In genomic region chr1:224183591-224184312, GRCh38 we compare ENCODE assay signal across 8 cellular contexts. TPM values are rescaled to one million over a fixed set of nuclear protein-coding genes. Genes with fewer than 3 reads are reported as not detected.
DNase-seq lines count a peak whose midpoint lies in the region; ATAC-seq and TF ChIP-seq lines count a peak whose summit lies in the region.

No MANE protein-coding gene starts in this region.

- CTCF ChIA-PET in BJ (lab: Yijun Ruan, JAX), result interaction anchor here (0.5 to 1.4 kb wide), 2 partner anchors 15 to 92 kb away, joined by 3 read pairs; no protein-coding TSS in a partner anchor

- peak overlapping the region; percentile 51 for H3K9ac ChIP-seq in endodermal cell (ENCODE audit: extremely low read depth, low read length, poor library complexity, severe bottlenecking)

- H3K36me3 Mint-ChIP-seq in endodermal cell (ENCODE audit: low read depth) (peaks cover 22% of the 10 kb centered on the region), mesothelial cell of epicardium (peaks cover 11% of the 10 kb centered on the region)

- 0 to 1% methylated on average over 16 to 53 of the region's 53 CpGs for WGBS in endodermal cell (ENCODE audit: insufficient coverage in 1 of 2, insufficient read length in 1 of 2), 2 experiments

- H3K9me3 ChIP-seq in endodermal cell (ENCODE audit: control insufficient read depth, low read length), result peaks cover 12% of the 10 kb centered on the region

- peaks cover 6% of the 10 kb centered on the region for H3K9me3 Mint-ChIP-seq in endodermal cell
- peaks cover 5% of the 10 kb centered on the region for H3K9me3 Mint-ChIP-seq in mesothelial cell of epicardium

- POLR2A ChIA-PET in BJ (lab: Charles Lee), result no interaction called here

- H3K36me3 ChIP-seq in BJ (ENCODE audit: control insufficient read depth, insufficient read depth, low read length) (peaks cover 1% of the 10 kb centered on the region; the same call in 1 of the 2 replicates), endodermal cell (ENCODE audit: control insufficient read depth, insufficient read depth, low read length) (peaks cover 14% of the 10 kb centered on the region)

- H3K27ac ChIP-seq in endodermal cell (ENCODE audit: low read depth, low read length), result peak overlapping the region; percentile 77

- peak; percentile 54 for ATAC-seq in GM18909 (IDR thresholded peaks at IDR 0.05; ENCODE audit: poor library complexity, unreplicated experiment)
- ATAC-seq in HG03159 (IDR thresholded peaks at IDR 0.05; ENCODE audit: unreplicated experiment), result peak; percentile 38

- DNase-seq in BJ (ENCODE audit: low read depth), result no peak
- DNase-seq in NCI-H524 (lab: John Stamatoyannopoulos, UW), result peak; percentile 63 to 68
- peak; percentile 86 for DNase-seq in activated CD8-positive, alpha-beta memory T cell treated with anti-CD3 and anti-CD28 coated beads for 24 hours
- DNase-seq in endodermal cell, result peak; percentile 83
- peak; percentile 27 to 68 for DNase-seq in mesothelial cell of epicardium (ENCODE audit: low spot score in 2 of 2, unreplicated experiment in 2 of 2)
- peak; percentile 77 for DNase-seq in stimulated activated CD8-positive, alpha-beta memory T cell treated with anti-CD3 and anti-CD28 coated beads, Interleukin-4, amount 100 ng/mL, for 48 hours

- H3K27ac Mint-ChIP-seq in endodermal cell (no peak overlapping the region), mesothelial cell of epicardium (peak overlapping the region; percentile 90)

- H3K27me3 Mint-ChIP-seq in endodermal cell (ENCODE audit: insufficient read depth), result peaks cover 4% of the 10 kb centered on the region
- H3K27me3 Mint-ChIP-seq in mesothelial cell of epicardium (ENCODE audit: low read depth), result no peaks in the 10 kb centered on the region

- H3K4me3 Mint-ChIP-seq in endodermal cell (peak overlapping the region; percentile 68), mesothelial cell of epicardium (peak overlapping the region; percentile 83)

- H3K4me1 ChIP-seq in endodermal cell (ENCODE audit: control insufficient read depth, insufficient read depth, low read length), result no peaks in the 10 kb centered on the region

- no peak for TF ChIP-seq CTCF in BJ (IDR thresholded peaks at IDR 0.05; ENCODE audit: insufficient read depth, low read depth, low read length)
- TF ChIP-seq CTCF in endodermal cell (conservative IDR thresholded peaks at IDR 0.05), result peak; percentile 9
- no peak for TF ChIP-seq CTCF in mesothelial cell of epicardium (IDR thresholded peaks at IDR 0.05; ENCODE audit: unreplicated experiment)

- H3K4me3 ChIP-seq in BJ (ENCODE audit: low read depth, low read length), result peak overlapping the region; percentile 75
- H3K4me3 ChIP-seq in endodermal cell (ENCODE audit: low read length), result peak overlapping the region; percentile 88

- no peaks in the 10 kb centered on the region for H3K27me3 ChIP-seq in BJ (ENCODE audit: control insufficient read depth, insufficient read depth, low read length)
- H3K27me3 ChIP-seq in endodermal cell (ENCODE audit: control insufficient read depth, insufficient read depth, low read length, poor library complexity, severe bottlenecking), result no peaks in the 10 kb centered on the region

- H3K4me1 Mint-ChIP-seq in endodermal cell (peaks cover 11% of the 10 kb centered on the region), mesothelial cell of epicardium (peaks cover 33% of the 10 kb centered on the region)

RNA-seq across cellular contexts. Expression of gene DEGS1, which starts 0.7 kb away (rescaled TPM):
- 77.2 and 152 TPM in 2 replicates for polyA plus RNA-seq in BJ (2011; rRNA removed)
- 36.5 and 41.0 TPM in 2 replicates for polyA minus RNA-seq in BJ (2011; rRNA and poly(A)+ RNA removed)
- total RNA-seq in endodermal cell, result 10 to 100 TPM; 25.0 to 28.9 TPM
- 47.9 TPM for polyA plus RNA-seq in endodermal cell (2013, experiment 1 of 2)
- 44.7 TPM for polyA plus RNA-seq in endodermal cell (2013, experiment 2 of 2)
- total RNA-seq in mesothelial cell of epicardium, result 53.9 to 55.6 TPM (median 55.4 TPM) in 3 replicates
